ENCODE assay signal across 1 cellular context in the genomic region with DNA sequence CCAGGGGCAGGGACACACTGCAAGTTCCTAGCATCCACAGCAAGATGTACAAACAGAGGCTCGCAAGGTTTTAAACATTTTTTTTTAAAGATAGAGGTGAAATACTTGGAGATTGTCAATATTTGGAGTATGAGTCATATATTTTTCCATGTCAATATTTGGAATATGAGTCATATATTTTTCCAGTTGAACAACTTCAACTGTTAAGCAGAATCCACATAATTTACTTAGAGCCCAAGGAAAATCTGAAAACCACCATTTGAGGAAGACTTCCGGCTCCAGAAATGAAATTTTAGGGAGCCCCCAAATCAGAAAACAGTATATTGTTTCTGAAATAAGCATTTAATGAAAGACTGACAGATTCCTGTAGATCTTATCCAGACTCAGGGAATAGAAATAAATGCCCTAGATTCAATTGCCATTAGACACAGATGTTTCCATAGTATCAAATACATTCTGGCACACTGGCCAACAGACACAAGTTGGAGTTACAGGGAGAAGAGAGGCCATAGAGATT.
TF ChIP-seq lines count a peak whose summit lies in the region.

No MANE protein-coding gene starts in this region.

TF ChIP-seq in HepG2, 621 proteins besides CTCF, POLR2A, EP300 and RAD21 (continued from another document and continues in another):
- TF ChIP-seq THAP7 (CRISPR knock-in tag; IDR thresholded peaks at IDR 0.05): no peak
- TF ChIP-seq JUN (CRISPR knock-in tag; IDR thresholded peaks at IDR 0.05): peak; percentile 92
- TF ChIP-seq BHLHE40 (IDR thresholded peaks at IDR 0.05; ENCODE audit: low read length): no peak
- TF ChIP-seq PAXIP1 (CRISPR knock-in tag; conservative IDR thresholded peaks at IDR 0.05): peak; percentile 71
- no peak for TF ChIP-seq PATZ1 (CRISPR knock-in tag; IDR thresholded peaks at IDR 0.05)
- TF ChIP-seq NR2F6 (IDR thresholded peaks at IDR 0.05): peak; percentile 47; the same call in 1 of the 2 replicates
- TF ChIP-seq NR2F6 (CRISPR knock-in tag; IDR thresholded peaks at IDR 0.05): peak; percentile 43; the same call in 1 of the 2 replicates
- no peak for TF ChIP-seq SP1 (IDR thresholded peaks at IDR 0.05)
- TF ChIP-seq SP1 (CRISPR knock-in tag; IDR thresholded peaks at IDR 0.05): no peak
- TF ChIP-seq AHDC1 (CRISPR knock-in tag; IDR thresholded peaks at IDR 0.05; ENCODE audit: borderline replicate concordance): peak; percentile 94; the same call in 1 of the 2 replicates
- TF ChIP-seq, protein P1, sequence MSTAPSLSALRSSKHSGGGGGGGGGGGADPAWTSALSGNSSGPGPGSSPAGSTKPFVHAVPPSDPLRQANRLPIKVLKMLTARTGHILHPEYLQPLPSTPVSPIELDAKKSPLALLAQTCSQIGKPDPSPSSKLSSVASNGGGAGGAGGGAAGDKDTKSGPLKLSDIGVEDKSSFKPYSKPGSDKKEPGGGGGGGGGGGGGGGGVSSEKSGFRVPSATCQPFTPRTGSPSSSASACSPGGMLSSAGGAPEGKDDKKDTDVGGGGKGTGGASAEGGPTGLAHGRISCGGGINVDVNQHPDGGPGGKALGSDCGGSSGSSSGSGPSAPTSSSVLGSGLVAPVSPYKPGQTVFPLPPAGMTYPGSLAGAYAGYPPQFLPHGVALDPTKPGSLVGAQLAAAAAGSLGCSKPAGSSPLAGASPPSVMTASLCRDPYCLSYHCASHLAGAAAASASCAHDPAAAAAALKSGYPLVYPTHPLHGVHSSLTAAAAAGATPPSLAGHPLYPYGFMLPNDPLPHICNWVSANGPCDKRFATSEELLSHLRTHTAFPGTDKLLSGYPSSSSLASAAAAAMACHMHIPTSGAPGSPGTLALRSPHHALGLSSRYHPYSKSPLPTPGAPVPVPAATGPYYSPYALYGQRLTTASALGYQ (CRISPR knock-in tag; IDR thresholded peaks at IDR 0.05): peak; percentile 80; the same call in 1 of the 2 replicates
- TF ChIP-seq, protein P2, sequence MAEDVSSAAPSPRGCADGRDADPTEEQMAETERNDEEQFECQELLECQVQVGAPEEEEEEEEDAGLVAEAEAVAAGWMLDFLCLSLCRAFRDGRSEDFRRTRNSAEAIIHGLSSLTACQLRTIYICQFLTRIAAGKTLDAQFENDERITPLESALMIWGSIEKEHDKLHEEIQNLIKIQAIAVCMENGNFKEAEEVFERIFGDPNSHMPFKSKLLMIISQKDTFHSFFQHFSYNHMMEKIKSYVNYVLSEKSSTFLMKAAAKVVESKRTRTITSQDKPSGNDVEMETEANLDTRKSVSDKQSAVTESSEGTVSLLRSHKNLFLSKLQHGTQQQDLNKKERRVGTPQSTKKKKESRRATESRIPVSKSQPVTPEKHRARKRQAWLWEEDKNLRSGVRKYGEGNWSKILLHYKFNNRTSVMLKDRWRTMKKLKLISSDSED (CRISPR knock-in tag; IDR thresholded peaks at IDR 0.05): no peak
- 0 out of 2 replicates have a peak, but pooled peaks have one; percentile 28 for TF ChIP-seq ERF (CRISPR knock-in tag; IDR thresholded peaks at IDR 0.05)
- TF ChIP-seq ZNF256 (CRISPR knock-in tag; conservative IDR thresholded peaks at IDR 0.05): no peak
- peak; percentile 46; the same call in 1 of the 2 replicates for TF ChIP-seq POGZ (CRISPR knock-in tag; IDR thresholded peaks at IDR 0.05)
- TF ChIP-seq STAT6 (CRISPR knock-in tag; IDR thresholded peaks at IDR 0.05; ENCODE audit: borderline replicate concordance): 0 out of 2 replicates have a peak, but pooled peaks have one; percentile 35
- peak; percentile 50; the same call in 1 of the 2 replicates for TF ChIP-seq ZNF33A (CRISPR knock-in tag; IDR thresholded peaks at IDR 0.05; ENCODE audit: borderline replicate concordance)
- TF ChIP-seq NCOA2 (CRISPR knock-in tag; IDR thresholded peaks at IDR 0.05): peak; percentile 94
- no peak for TF ChIP-seq ZNF713 (CRISPR knock-in tag; IDR thresholded peaks at IDR 0.05)
- no peak for TF ChIP-seq GPN1 (CRISPR knock-in tag; IDR thresholded peaks at IDR 0.05; ENCODE audit: borderline replicate concordance)
- peak; percentile 53 for TF ChIP-seq THAP11 (CRISPR knock-in tag; IDR thresholded peaks at IDR 0.05)
- no peak for TF ChIP-seq MTA3 (CRISPR knock-in tag; IDR thresholded peaks at IDR 0.05)
- peak; percentile 73 for TF ChIP-seq RXRB (CRISPR knock-in tag; IDR thresholded peaks at IDR 0.05; ENCODE audit: borderline replicate concordance)
- no peak for TF ChIP-seq ZNF337 (CRISPR knock-in tag; IDR thresholded peaks at IDR 0.05; ENCODE audit: borderline replicate concordance, low read depth)
- TF ChIP-seq, protein P3, sequence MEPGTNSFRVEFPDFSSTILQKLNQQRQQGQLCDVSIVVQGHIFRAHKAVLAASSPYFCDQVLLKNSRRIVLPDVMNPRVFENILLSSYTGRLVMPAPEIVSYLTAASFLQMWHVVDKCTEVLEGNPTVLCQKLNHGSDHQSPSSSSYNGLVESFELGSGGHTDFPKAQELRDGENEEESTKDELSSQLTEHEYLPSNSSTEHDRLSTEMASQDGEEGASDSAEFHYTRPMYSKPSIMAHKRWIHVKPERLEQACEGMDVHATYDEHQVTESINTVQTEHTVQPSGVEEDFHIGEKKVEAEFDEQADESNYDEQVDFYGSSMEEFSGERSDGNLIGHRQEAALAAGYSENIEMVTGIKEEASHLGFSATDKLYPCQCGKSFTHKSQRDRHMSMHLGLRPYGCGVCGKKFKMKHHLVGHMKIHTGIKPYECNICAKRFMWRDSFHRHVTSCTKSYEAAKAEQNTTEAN (CRISPR knock-in tag; conservative IDR thresholded peaks at IDR 0.05): no peak
- TF ChIP-seq, protein P4, sequence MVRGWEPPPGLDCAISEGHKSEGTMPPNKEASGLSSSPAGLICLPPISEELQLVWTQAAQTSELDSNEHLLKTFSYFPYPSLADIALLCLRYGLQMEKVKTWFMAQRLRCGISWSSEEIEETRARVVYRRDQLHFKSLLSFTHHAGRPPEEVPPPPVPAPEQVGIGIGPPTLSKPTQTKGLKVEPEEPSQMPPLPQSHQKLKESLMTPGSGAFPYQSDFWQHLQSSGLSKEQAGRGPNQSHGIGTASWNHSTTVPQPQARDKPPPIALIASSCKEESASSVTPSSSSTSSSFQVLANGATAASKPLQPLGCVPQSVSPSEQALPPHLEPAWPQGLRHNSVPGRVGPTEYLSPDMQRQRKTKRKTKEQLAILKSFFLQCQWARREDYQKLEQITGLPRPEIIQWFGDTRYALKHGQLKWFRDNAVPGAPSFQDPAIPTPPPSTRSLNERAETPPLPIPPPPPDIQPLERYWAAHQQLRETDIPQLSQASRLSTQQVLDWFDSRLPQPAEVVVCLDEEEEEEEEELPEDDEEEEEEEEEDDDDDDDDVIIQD (CRISPR knock-in tag; IDR thresholded peaks at IDR 0.05; ENCODE audit: low read depth): peak; percentile 90; the same call in 1 of the 2 replicates
- TF ChIP-seq ASH2L (IDR thresholded peaks at IDR 0.05; ENCODE audit: insufficient read length, low read depth, low read length): peak; percentile 32
- 0 out of 2 replicates have a peak, but pooled peaks have one; percentile 50 for TF ChIP-seq ZNF816 (CRISPR knock-in tag; IDR thresholded peaks at IDR 0.05; ENCODE audit: borderline replicate concordance)
